ENCODE assay signal across 14 cellular contexts in the genomic region with DNA sequence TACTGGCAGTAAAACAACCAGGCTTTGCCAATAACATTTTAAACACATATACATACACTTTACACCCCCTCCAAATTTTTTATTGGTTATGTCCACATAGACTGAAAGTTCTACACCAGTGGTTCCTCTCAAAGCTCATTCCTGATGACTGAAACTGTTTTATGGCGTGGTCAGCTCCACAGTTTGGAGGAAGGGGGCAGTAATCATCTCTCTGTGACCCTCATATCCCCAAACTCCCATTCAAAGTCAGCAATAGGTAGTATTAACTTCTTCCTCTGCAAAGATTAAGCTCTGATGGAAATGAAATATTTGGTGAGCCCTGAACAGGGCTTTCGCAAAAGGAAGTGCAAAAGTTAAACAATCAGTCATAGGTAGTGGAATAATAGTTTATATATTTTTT. TPM values are rescaled to one million over a fixed set of nuclear protein-coding genes. Genes with fewer than 3 reads are reported as not detected.
A peak's percentile ranks its signal among the peaks of the same experiment; 100 is the strongest.
DNase-seq lines count a peak whose midpoint lies in the region; ATAC-seq and TF ChIP-seq lines count a peak whose summit lies in the region.
"Had no signal": no experiment of that assay in that cellular context is flagged by ENCODE, and none has a peak within 500 bp of the region (broad histone marks: within the 10 kb centered on the region; RNA-seq: fewer than 3 reads in every experiment).

No MANE protein-coding gene starts in this region.

- no peak overlapping the region for H3K27ac Mint-ChIP-seq in HFFc6
- no peak overlapping the region for H3K27ac Mint-ChIP-seq in WTC11
- H3K27ac Mint-ChIP-seq: stimulated activated naive CD8-positive, alpha-beta T cell treated with anti-CD3 and anti-CD28 coated beads, Interleukin-15, Interleukin-2, amounts not matched to agents 100 ng/mL and 50 ng/mL, for 24 hours had no signal

- intact Hi-C loops in right cardiac atrium (cut with DNase I) = loop anchor here in 2 of 4 donors (10.0 kb wide), 2 partner anchors 52 to 192 kb away; a partner anchor contains a TSS

- TF ChIP-seq CTCF in AG04450 (IDR thresholded peaks at IDR 0.05; ENCODE audit: low read depth, low read length) (peak; percentile 32), HFFc6 (IDR thresholded peaks at IDR 0.05) (peak; percentile 49), WTC11 (IDR thresholded peaks at IDR 0.05) (no peak)

- DNase-seq in AG04450 (ENCODE audit: low read depth, low spot score) = no peak
- no peak for DNase-seq in HFFc6
- DNase-seq in WTC11 (ENCODE audit: low spot score) = no peak
- DNase-seq in right cardiac atrium = no peak
- DNase-seq in anterior cingulate cortex (lab: John Stamatoyannopoulos, UW) = no peak
- DNase-seq in Ammon's horn (ENCODE audit: low spot score) = no peak
- DNase-seq: glutamatergic neuron; MM.1S; NCI-H2107; NK-92 treated with Interleukin-12 subunit alpha and Interleukin-12 subunit beta, amount 100 ng/mL, for 24 hours; spleen had no signal

- H3K27me3 Mint-ChIP-seq in HFFc6 (ENCODE audit: insufficient read depth) = peaks cover 9% of the 10 kb centered on the region
- H3K27me3 Mint-ChIP-seq in WTC11 (ENCODE audit: low read depth) = no peaks in the 10 kb centered on the region
- H3K27me3 Mint-ChIP-seq: stimulated activated naive CD8-positive, alpha-beta T cell treated with anti-CD3 and anti-CD28 coated beads, Interleukin-15, Interleukin-2, amounts not matched to agents 100 ng/mL and 50 ng/mL, for 24 hours had no signal

- CTCF ChIA-PET in AG04450 (lab: Charles Lee) (interaction anchor here (0.6 to 1.8 kb wide), 6 partner anchors 9 to 351 kb away, joined by 3 to 24 read pairs (median 3); a partner anchor contains a TSS), WTC11 (lab: Charles Lee) (interaction anchor here (0.5 to 1.9 kb wide), 13 partner anchors 9 to 311 kb away, joined by 3 to 13 read pairs (median 4); a partner anchor contains a TSS)

- H3K9me3 ChIP-seq in AG04450 (ENCODE audit: control insufficient read depth, insufficient read depth, low read length) (no peaks in the 10 kb centered on the region), right cardiac atrium (ENCODE audit: control insufficient read depth, low read length) (no peaks in the 10 kb centered on the region)
- H3K9me3 ChIP-seq: spleen had no signal

- 43% methylated on average over 2 of the region's 2 CpGs for WGBS in right cardiac atrium

- H3K36me3 Mint-ChIP-seq in HFFc6 (ENCODE audit: low read depth) = no peaks in the 10 kb centered on the region
- no peaks in the 10 kb centered on the region for H3K36me3 Mint-ChIP-seq in WTC11

- no peaks in the 10 kb centered on the region for H3K9me3 Mint-ChIP-seq in HFFc6
- H3K9me3 Mint-ChIP-seq in WTC11 = no peaks in the 10 kb centered on the region
- H3K9me3 Mint-ChIP-seq: stimulated activated naive CD8-positive, alpha-beta T cell treated with anti-CD3 and anti-CD28 coated beads, Interleukin-15, Interleukin-2, amounts not matched to agents 100 ng/mL and 50 ng/mL, for 24 hours had no signal

- H3K27ac ChIP-seq in AG04450 (ENCODE audit: low read depth, low read length) = no peak overlapping the region
- peak overlapping the region; percentile 66 for H3K27ac ChIP-seq in right cardiac atrium (ENCODE audit: low read length)
- H3K27ac ChIP-seq: spleen had no signal

- H3K4me3 Mint-ChIP-seq in HFFc6 (no peak overlapping the region), WTC11 (no peak overlapping the region)
- H3K4me3 Mint-ChIP-seq: stimulated activated naive CD8-positive, alpha-beta T cell treated with anti-CD3 and anti-CD28 coated beads, Interleukin-15, Interleukin-2, amounts not matched to agents 100 ng/mL and 50 ng/mL, for 24 hours had no signal

- no peaks in the 10 kb centered on the region for H3K4me1 ChIP-seq in right cardiac atrium (ENCODE audit: control insufficient read depth, insufficient read depth, low read length)

- ATAC-seq in WTC11 = peak; percentile 38; the same call in 1 of the 2 replicates
- ATAC-seq in right cardiac atrium = no peak
- no peak for ATAC-seq in GM19351 (IDR thresholded peaks at IDR 0.05; ENCODE audit: unreplicated experiment)
- ATAC-seq in HG03095 (IDR thresholded peaks at IDR 0.05; ENCODE audit: unreplicated experiment) = no peak

- H3K4me1 Mint-ChIP-seq in HFFc6 (ENCODE audit: low read depth) (peaks cover 13% of the 10 kb centered on the region; the same call in 1 of the 2 replicates), WTC11 (no peaks in the 10 kb centered on the region)

- POLR2A ChIA-PET in AG04450 (lab: Yijun Ruan, JAX) = no interaction called here
- POLR2A ChIA-PET in WTC11 (lab: Charles Lee) = no interaction called here

- H3K4me3 ChIP-seq in AG04450 (ENCODE audit: low read depth, low read length) (no peak overlapping the region), right cardiac atrium (ENCODE audit: low read length) (no peak overlapping the region)
- H3K4me3 ChIP-seq: spleen had no signal

- peaks cover 6% of the 10 kb centered on the region for H3K27me3 ChIP-seq in AG04450 (ENCODE audit: control insufficient read depth, insufficient read depth, low read length)
- no peaks in the 10 kb centered on the region for H3K27me3 ChIP-seq in right cardiac atrium (ENCODE audit: control insufficient read depth, insufficient read depth)

TF ChIP-seq in WTC11, 78 proteins besides CTCF, POLR2A, EP300 and RAD21:
- TF ChIP-seq MYBL2 (CRISPR knock-in tag; IDR thresholded peaks at IDR 0.05) (no peak), ATF1 (CRISPR knock-in tag; IDR thresholded peaks at IDR 0.05) (no peak), GABPB1 (CRISPR knock-in tag; IDR thresholded peaks at IDR 0.05) (no peak), TP53 (CRISPR knock-in tag; IDR thresholded peaks at IDR 0.05) (no peak)
- TF ChIP-seq, protein P1, sequence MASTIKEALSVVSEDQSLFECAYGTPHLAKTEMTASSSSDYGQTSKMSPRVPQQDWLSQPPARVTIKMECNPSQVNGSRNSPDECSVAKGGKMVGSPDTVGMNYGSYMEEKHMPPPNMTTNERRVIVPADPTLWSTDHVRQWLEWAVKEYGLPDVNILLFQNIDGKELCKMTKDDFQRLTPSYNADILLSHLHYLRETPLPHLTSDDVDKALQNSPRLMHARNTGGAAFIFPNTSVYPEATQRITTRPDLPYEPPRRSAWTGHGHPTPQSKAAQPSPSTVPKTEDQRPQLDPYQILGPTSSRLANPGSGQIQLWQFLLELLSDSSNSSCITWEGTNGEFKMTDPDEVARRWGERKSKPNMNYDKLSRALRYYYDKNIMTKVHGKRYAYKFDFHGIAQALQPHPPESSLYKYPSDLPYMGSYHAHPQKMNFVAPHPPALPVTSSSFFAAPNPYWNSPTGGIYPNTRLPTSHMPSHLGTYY (CRISPR knock-in tag; IDR thresholded peaks at IDR 0.05) = no peak
- TF ChIP-seq, protein P2, sequence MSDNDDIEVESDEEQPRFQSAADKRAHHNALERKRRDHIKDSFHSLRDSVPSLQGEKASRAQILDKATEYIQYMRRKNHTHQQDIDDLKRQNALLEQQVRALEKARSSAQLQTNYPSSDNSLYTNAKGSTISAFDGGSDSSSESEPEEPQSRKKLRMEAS (CRISPR knock-in tag; IDR thresholded peaks at IDR 0.05) = no peak
- TF ChIP-seq, protein P3, sequence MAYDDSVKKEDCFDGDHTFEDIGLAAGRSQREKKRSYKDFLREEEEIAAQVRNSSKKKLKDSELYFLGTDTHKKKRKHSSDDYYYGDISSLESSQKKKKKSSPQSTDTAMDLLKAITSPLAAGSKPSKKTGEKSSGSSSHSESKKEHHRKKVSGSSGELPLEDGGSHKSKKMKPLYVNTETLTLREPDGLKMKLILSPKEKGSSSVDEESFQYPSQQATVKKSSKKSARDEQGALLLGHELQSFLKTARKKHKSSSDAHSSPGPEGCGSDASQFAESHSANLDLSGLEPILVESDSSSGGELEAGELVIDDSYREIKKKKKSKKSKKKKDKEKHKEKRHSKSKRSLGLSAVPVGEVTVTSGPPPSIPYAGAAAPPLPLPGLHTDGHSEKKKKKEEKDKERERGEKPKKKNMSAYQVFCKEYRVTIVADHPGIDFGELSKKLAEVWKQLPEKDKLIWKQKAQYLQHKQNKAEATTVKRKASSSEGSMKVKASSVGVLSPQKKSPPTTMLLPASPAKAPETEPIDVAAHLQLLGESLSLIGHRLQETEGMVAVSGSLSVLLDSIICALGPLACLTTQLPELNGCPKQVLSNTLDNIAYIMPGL (CRISPR knock-in tag; IDR thresholded peaks at IDR 0.05) = no peak
TF ChIP-seq in WTC11: peak in this region for 0.

RNA-seq across cellular contexts. Expression of a gene that starts 55.3 kb away (rescaled TPM):
- 5.9 and 9.8 TPM in 2 replicates for polyA plus RNA-seq in AG04450 (2011; rRNA removed)
- polyA minus RNA-seq in AG04450 (2011; rRNA and poly(A)+ RNA removed) = 16.8 and 19.6 TPM in 2 replicates
- total RNA-seq in HFFc6 (2021; fragmentation: NEBNext Ultra II Directional; extraction: Animal tissue kit (Norgen Biotek cat#: 25700)) = 10 to 100 TPM in 2 of 6 experiments, 1 to 10 TPM in 4; 7.5 to 12.2 (median 8.6) TPM
- 21.7 to 30.4 TPM (median 30.4 TPM) in 3 replicates for total RNA-seq in WTC11 (2021)
- 100 to 1,000 TPM in 3 of 4 donors, 10 to 100 TPM in 1; 96.8 to 152 (median 113) TPM for total RNA-seq in right cardiac atrium
- polyA plus RNA-seq in right cardiac atrium = 30.7 TPM
